25 cellular contexts compared by ENCODE assay signal in genomic region chr14:101625336-101626097, GRCh38.
"Had no signal": no experiment of that assay in that cellular context is flagged by ENCODE, and none has a peak within 500 bp of the region (broad histone marks: within the 10 kb centered on the region; RNA-seq: fewer than 3 reads in every experiment).

No MANE protein-coding gene starts in this region.

- DNase-seq: heart right ventricle; lower lobe of right lung; mesendoderm; naive B cell; natural killer cell; ovary; stimulated activated CD4-positive, alpha-beta T cell treated with anti-CD3 and anti-CD28 coated beads, Interleukin-4, amount 100 ng/mL, for 24 hours; stimulated activated naive CD4-positive, alpha-beta T cell; tibial artery; trophoblast cell; uterus had no signal

- H3K4me3 ChIP-seq: heart right ventricle, hepatocyte, left lung, lower lobe of right lung, neural progenitor cell, ovary, skin epidermis, suprapubic skin, thoracic aorta, tibial artery, uterus had no signal

- H3K9me3 Mint-ChIP-seq: mesothelial cell of epicardium; naive B cell; natural killer cell; nephron progenitor cell; neural progenitor cell; stimulated activated effector memory CD8-positive, alpha-beta T cell treated with anti-CD3 and anti-CD28 coated beads, Interleukin-12 subunit alpha, Interleukin-12 subunit beta, amount 100 ng/mL, for 72 hours; stimulated activated naive CD8-positive, alpha-beta T cell treated with anti-CD3 and anti-CD28 coated beads, Interleukin-15, Interleukin-2, amounts not matched to agents 100 ng/mL and 50 ng/mL, for 24 hours had no signal

- ATAC-seq: heart right ventricle; left colon; left lung; lower lobe of right lung; natural killer cell; right cardiac atrium; sciatic nerve; stimulated activated effector memory CD8-positive, alpha-beta T cell treated with anti-CD3 and anti-CD28 coated beads, Interleukin-12 subunit alpha, Interleukin-12 subunit beta, amount 100 ng/mL, for 72 hours had no signal

- H3K27me3 ChIP-seq: hepatocyte, ovary, suprapubic skin, uterus had no signal

- H3K36me3 Mint-ChIP-seq: mesothelial cell of epicardium; naive B cell; natural killer cell; neural progenitor cell; stimulated activated effector memory CD8-positive, alpha-beta T cell treated with anti-CD3 and anti-CD28 coated beads, Interleukin-12 subunit alpha, Interleukin-12 subunit beta, amount 100 ng/mL, for 72 hours had no signal

- H3K4me1 ChIP-seq: uterus had no signal

- H3K9me3 ChIP-seq: heart right ventricle, left lung, lower lobe of right lung, ovary, suprapubic skin, thoracic aorta, tibial artery, uterus had no signal

- H3K4me3 Mint-ChIP-seq: mesothelial cell of epicardium; naive B cell; natural killer cell; nephron progenitor cell; neural progenitor cell; stimulated activated effector memory CD8-positive, alpha-beta T cell treated with anti-CD3 and anti-CD28 coated beads, Interleukin-12 subunit alpha, Interleukin-12 subunit beta, amount 100 ng/mL, for 72 hours; stimulated activated naive CD8-positive, alpha-beta T cell treated with anti-CD3 and anti-CD28 coated beads, Interleukin-15, Interleukin-2, amounts not matched to agents 100 ng/mL and 50 ng/mL, for 24 hours had no signal

- H3K36me3 ChIP-seq: heart right ventricle, left lung, lower lobe of right lung, neural progenitor cell, ovary, suprapubic skin, thoracic aorta, tibial artery, uterus had no signal

- H3K27me3 Mint-ChIP-seq: stimulated activated naive CD8-positive, alpha-beta T cell treated with anti-CD3 and anti-CD28 coated beads, Interleukin-15, Interleukin-2, amounts not matched to agents 100 ng/mL and 50 ng/mL, for 24 hours had no signal

- H3K27ac ChIP-seq: heart right ventricle, hepatocyte, left lung, lower lobe of right lung, neural progenitor cell, ovary, skin epidermis, suprapubic skin, thoracic aorta, tibial artery, uterus had no signal

- H3K27ac Mint-ChIP-seq: mesothelial cell of epicardium; natural killer cell; nephron progenitor cell; progenitor cell of endocrine pancreas; stimulated activated effector memory CD8-positive, alpha-beta T cell treated with anti-CD3 and anti-CD28 coated beads, Interleukin-12 subunit alpha, Interleukin-12 subunit beta, amount 100 ng/mL, for 72 hours; stimulated activated naive CD8-positive, alpha-beta T cell treated with anti-CD3 and anti-CD28 coated beads, Interleukin-15, Interleukin-2, amounts not matched to agents 100 ng/mL and 50 ng/mL, for 24 hours had no signal
